9 cellular contexts compared by ENCODE assay signal in genomic region chr19:19407640-19407933, GRCh38. TPM values are rescaled to one million over a fixed set of nuclear protein-coding genes. Genes with fewer than 3 reads are reported as not detected.
A peak's percentile ranks its signal among the peaks of the same experiment; 100 is the strongest.
DNase-seq lines count a peak whose midpoint lies in the region; ATAC-seq and TF ChIP-seq lines count a peak whose summit lies in the region.
"Had no signal": no experiment of that assay in that cellular context is flagged by ENCODE, and none has a peak within 500 bp of the region (broad histone marks: within the 10 kb centered on the region; RNA-seq: fewer than 3 reads in every experiment).

No MANE protein-coding gene starts in this region.

- H3K4me2 ChIP-seq in Loucy (ENCODE audit: low read depth, low read length, poor library complexity, severe bottlenecking) (peak overlapping the region; percentile 90), neural progenitor cell (peak overlapping the region; percentile 83)

- H3K9me3 ChIP-seq in CD4-positive, CD25-positive, alpha-beta regulatory T cell (ENCODE audit: control insufficient read depth in 2 of 2, low read length in 2 of 2) = no peaks in the 10 kb centered on the region
- H3K9me3 ChIP-seq in Loucy (ENCODE audit: insufficient read depth, low read depth, low read length) (no peaks in the 10 kb centered on the region), neural progenitor cell (ENCODE audit: low read depth) (no peaks in the 10 kb centered on the region)

- H3K4me1 Mint-ChIP-seq in CD4-positive, CD25-positive, alpha-beta regulatory T cell = peaks cover 25 to 81% (median 63%) of the 10 kb centered on the region in 4 donors
- H3K4me1 Mint-ChIP-seq in neural progenitor cell = peaks cover 42% of the 10 kb centered on the region
- H3K4me1 Mint-ChIP-seq in stimulated activated naive B cell treated with anti-CD40 and anti-IgM and Interleukin-4, amounts not matched to agents 10 μg/mL and 1 μg/mL and 100 μg/mL, for 72 hours = peaks cover 50 to 85% of the 10 kb centered on the region in 2 donors

- no peak overlapping the region for H2AFZ ChIP-seq in Loucy (ENCODE audit: low read length)
- no peak overlapping the region for H2AFZ ChIP-seq in neural progenitor cell (replicated peaks)

- peaks cover 8% of the 10 kb centered on the region for H3K36me3 Mint-ChIP-seq in CD4-positive, CD25-positive, alpha-beta regulatory T cell
- peaks cover 12% of the 10 kb centered on the region for H3K36me3 Mint-ChIP-seq in neural progenitor cell
- peaks cover 4 to 8% of the 10 kb centered on the region in 2 donors for H3K36me3 Mint-ChIP-seq in stimulated activated naive B cell treated with anti-CD40 and anti-IgM and Interleukin-4, amounts not matched to agents 10 μg/mL and 1 μg/mL and 100 μg/mL, for 72 hours

- peaks cover 74% of the 10 kb centered on the region for H4K20me1 ChIP-seq in Loucy (ENCODE audit: insufficient read depth, low read length, poor library complexity, severe bottlenecking)
- H4K20me1 ChIP-seq in neural progenitor cell (ENCODE audit: low read depth) = peaks cover 62% of the 10 kb centered on the region

- H3K27ac ChIP-seq in CD4-positive, CD25-positive, alpha-beta regulatory T cell (ENCODE audit: insufficient read depth, low read length, poor library complexity, severe bottlenecking) = peak overlapping the region; percentile 38
- peak overlapping the region in 1 of 2 donors; percentile 94 for H3K27ac ChIP-seq in coronary artery
- H3K27ac ChIP-seq in neural progenitor cell = peak overlapping the region; percentile 31

- H3K9me2 ChIP-seq in Loucy (replicated peaks; ENCODE audit: low read depth, low read length) = no peaks in the 10 kb centered on the region

- no peaks in the 10 kb centered on the region for H3K9me3 Mint-ChIP-seq in CD4-positive, CD25-positive, alpha-beta regulatory T cell
- H3K9me3 Mint-ChIP-seq in neural progenitor cell = peaks cover 2% of the 10 kb centered on the region
- no peaks in the 10 kb centered on the region for H3K9me3 Mint-ChIP-seq in stimulated activated naive B cell treated with anti-CD40 and anti-IgM and Interleukin-4, amounts not matched to agents 10 μg/mL and 1 μg/mL and 100 μg/mL, for 72 hours

- H3K9ac ChIP-seq in Loucy (ENCODE audit: low read depth, low read length, poor library complexity, severe bottlenecking) (peak overlapping the region; percentile 79), neural progenitor cell (no peak overlapping the region)

- no peaks in the 10 kb centered on the region for H3K36me3 ChIP-seq in CD4-positive, CD25-positive, alpha-beta regulatory T cell (ENCODE audit: control insufficient read depth, insufficient read depth, low read length)
- H3K36me3 ChIP-seq in Loucy (ENCODE audit: insufficient read depth, low read length) = peaks cover 6% of the 10 kb centered on the region; the same call in 1 of the 2 replicates
- H3K36me3 ChIP-seq in neural progenitor cell = no peaks in the 10 kb centered on the region

- no peaks in the 10 kb centered on the region for H3K27me3 Mint-ChIP-seq in CD4-positive, CD25-positive, alpha-beta regulatory T cell
- H3K27me3 Mint-ChIP-seq in neural progenitor cell (ENCODE audit: insufficient read depth, low read depth) = peaks cover 5% of the 10 kb centered on the region
- no peaks in the 10 kb centered on the region for H3K27me3 Mint-ChIP-seq in stimulated activated naive B cell treated with anti-CD40 and anti-IgM and Interleukin-4, amounts not matched to agents 10 μg/mL and 1 μg/mL and 100 μg/mL, for 72 hours

- peak overlapping the region; percentile 62 to 99 (median 96) for H3K4me3 Mint-ChIP-seq in CD4-positive, CD25-positive, alpha-beta regulatory T cell
- H3K4me3 Mint-ChIP-seq in neural progenitor cell = peak overlapping the region; percentile 99
- no peak overlapping the region for H3K4me3 Mint-ChIP-seq in stimulated activated naive B cell treated with anti-CD40 and anti-IgM and Interleukin-4, amounts not matched to agents 10 μg/mL and 1 μg/mL and 100 μg/mL, for 72 hours

- H3F3A ChIP-seq in Loucy (ENCODE audit: low read depth) (peaks cover 13% of the 10 kb centered on the region; the same call in 1 of the 2 replicates), neural progenitor cell (ENCODE audit: low read depth) (peaks cover 33% of the 10 kb centered on the region)

- H3K4me3 ChIP-seq in CD4-positive, CD25-positive, alpha-beta regulatory T cell (ENCODE audit: low read depth, low read length) = peak overlapping the region; percentile 90
- H3K4me3 ChIP-seq in Loucy (ENCODE audit: low read length, poor library complexity, severe bottlenecking) (peak overlapping the region; percentile 99), coronary artery (peak overlapping the region; percentile 96), neural progenitor cell (peak overlapping the region; percentile 93)

- H3K4me1 ChIP-seq in CD4-positive, CD25-positive, alpha-beta regulatory T cell (ENCODE audit: control insufficient read depth, insufficient read depth, low read length, poor library complexity, severe bottlenecking) = peaks cover 59% of the 10 kb centered on the region
- H3K4me1 ChIP-seq in Loucy (ENCODE audit: insufficient read depth, low read length, poor library complexity, severe bottlenecking) = peaks cover 47% of the 10 kb centered on the region
- H3K4me1 ChIP-seq in neural progenitor cell = peaks cover 42% of the 10 kb centered on the region

- no peaks in the 10 kb centered on the region for H3K27me3 ChIP-seq in CD4-positive, CD25-positive, alpha-beta regulatory T cell (ENCODE audit: control insufficient read depth, insufficient read depth, low read length)
- H3K27me3 ChIP-seq in Loucy (ENCODE audit: insufficient read depth, low read length, poor library complexity, severe bottlenecking) (no peaks in the 10 kb centered on the region), neural progenitor cell (peaks cover 15% of the 10 kb centered on the region)

- H3K27ac Mint-ChIP-seq in CD4-positive, CD25-positive, alpha-beta regulatory T cell = peak overlapping the region in 2 of 3 donors; percentile 26 to 91
- peak overlapping the region; percentile 11 for H3K27ac Mint-ChIP-seq in neural progenitor cell
- no peak overlapping the region for H3K27ac Mint-ChIP-seq in stimulated activated naive B cell treated with anti-CD40 and anti-IgM and Interleukin-4, amounts not matched to agents 10 μg/mL and 1 μg/mL and 100 μg/mL, for 72 hours

- no peak for ATAC-seq in CD4-positive, CD25-positive, alpha-beta regulatory T cell (ENCODE audit: low read depth in 2 of 2)
- ATAC-seq in stimulated activated naive B cell treated with anti-CD40 and anti-IgM and Interleukin-4, amounts not matched to agents 10 μg/mL and 1 μg/mL and 100 μg/mL, for 72 hours (replicated peaks) = no peak
- no peak for ATAC-seq in HG02840 (IDR thresholded peaks at IDR 0.05; ENCODE audit: low FRiP score, unreplicated experiment)

- no peak for DNase-seq in CD4-positive, CD25-positive, alpha-beta regulatory T cell
- DNase-seq in coronary artery (ENCODE audit: low spot score) = no peak
- DNase-seq in neural progenitor cell (ENCODE audit: low spot score) = peak; percentile 38
- DNase-seq in stimulated activated naive B cell treated with anti-CD40 and anti-IgM and Interleukin-4, amounts not matched to agents 10 μg/mL and 1 μg/mL and 100 μg/mL, for 72 hours = no peak
- no peak for DNase-seq in activated effector memory CD4-positive, alpha-beta T cell treated with Interleukin-2 at 50 U/mL for 16 hours
- no peak for DNase-seq in GM10266 (ENCODE audit: extremely low spot score)
- DNase-seq: NCI-H2171 had no signal

- H3K79me2 ChIP-seq in Loucy (ENCODE audit: insufficient read depth, low read length) (peaks cover 92% of the 10 kb centered on the region), neural progenitor cell (ENCODE audit: low read depth) (peaks cover 74% of the 10 kb centered on the region)

- no peak for TF ChIP-seq CTCF in Loucy (conservative IDR thresholded peaks at IDR 0.05; ENCODE audit: low read length)
- no peak for TF ChIP-seq CTCF in coronary artery (IDR thresholded peaks at IDR 0.05)
- no peak for TF ChIP-seq CTCF in neural progenitor cell (IDR thresholded peaks at IDR 0.05)
- TF ChIP-seq CTCF in GM10266 (IDR thresholded peaks at IDR 0.05; ENCODE audit: control insufficient read depth, insufficient read depth, low read depth, missing control alignments) = no peak

RNA-seq across cellular contexts. Expression of gene GATAD2A, which starts 2.1 kb away (rescaled TPM):
- total RNA-seq in CD4-positive, CD25-positive, alpha-beta regulatory T cell = 134 TPM
- 10 to 100 TPM in 1 of 4 donors, 1 to 10 TPM in 3; 8.1 to 13.9 (median 9.7) TPM for polyA plus RNA-seq in CD4-positive, CD25-positive, alpha-beta regulatory T cell
- 37.9 and 49.8 TPM in 2 replicates for total RNA-seq in neural progenitor cell (ENCODE audit: low replicate concordance)

Comparison
In these comparisons a context has a peak if more than half of its experiments do, and no peak if none do; other contexts are left out.
1. H3K4me3 Mint-ChIP-seq: peak in CD4-positive, CD25-positive, alpha-beta regulatory T cell (4 of 4) and neural progenitor cell (single experiment); none in stimulated activated naive B cell treated with anti-CD40 and anti-IgM and Interleukin-4, amounts not matched to agents 10 μg/mL and 1 μg/mL and 100 μg/mL, for 72 hours (0 of 2).
2. Peak in every context shown above with its lines, with median percentiles within 50 percentile points of each other: H3K4me3 ChIP-seq.